In the genomic region with DNA sequence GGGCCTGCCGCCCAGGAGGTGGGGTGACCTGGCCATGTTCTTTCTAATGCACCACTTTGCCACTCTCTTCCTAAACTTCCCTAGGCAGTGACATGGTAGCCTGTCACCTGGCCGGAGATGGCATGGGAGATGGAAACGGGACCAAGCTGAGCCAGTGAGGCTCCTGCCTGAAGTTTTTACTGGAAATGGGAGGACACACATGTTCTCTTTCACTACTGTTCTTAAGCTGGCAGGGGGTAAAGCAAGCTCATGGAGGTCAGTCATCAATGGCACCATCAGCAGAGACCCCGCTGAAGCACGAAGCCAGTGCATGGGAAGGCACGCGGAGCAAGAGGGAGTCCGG, we compare ENCODE assay signal across 1 cellular context.
TF ChIP-seq lines count a peak whose summit lies in the region.

No MANE protein-coding gene starts in this region.

TF ChIP-seq in IMR-90, 13 proteins besides CTCF, POLR2A, EP300 and RAD21 (continued from another document):
- no peak for TF ChIP-seq SMC3 (IDR thresholded peaks at IDR 0.05; ENCODE audit: low read depth, low read length)
- TF ChIP-seq RCOR1 (IDR thresholded peaks at IDR 0.05; ENCODE audit: insufficient replicate concordance, low read length), result no peak
- no peak for TF ChIP-seq CHD1 (IDR thresholded peaks at IDR 0.05; ENCODE audit: low read depth, low read length)
- no peak for TF ChIP-seq CEBPB (IDR thresholded peaks at IDR 0.05; ENCODE audit: low read depth, low read length)
- TF ChIP-seq MXI1 (IDR thresholded peaks at IDR 0.05; ENCODE audit: borderline replicate concordance, low read depth, low read length), result no peak
- TF ChIP-seq MAFK (IDR thresholded peaks at IDR 0.05; ENCODE audit: low read depth, low read length), result no peak
- TF ChIP-seq FOS (IDR thresholded peaks at IDR 0.05; ENCODE audit: low read depth, low read length), result no peak
- TF ChIP-seq ELK1 (IDR thresholded peaks at IDR 0.05; ENCODE audit: borderline replicate concordance, low read depth, low read length), result no peak
- TF ChIP-seq BHLHE40 (IDR thresholded peaks at IDR 0.05; ENCODE audit: low read depth, low read length), result no peak
- TF ChIP-seq MAZ (IDR thresholded peaks at IDR 0.05; ENCODE audit: borderline replicate concordance, low read depth, low read length), result no peak
TF ChIP-seq in IMR-90: peak in this region for 0.
